In the genomic region with DNA sequence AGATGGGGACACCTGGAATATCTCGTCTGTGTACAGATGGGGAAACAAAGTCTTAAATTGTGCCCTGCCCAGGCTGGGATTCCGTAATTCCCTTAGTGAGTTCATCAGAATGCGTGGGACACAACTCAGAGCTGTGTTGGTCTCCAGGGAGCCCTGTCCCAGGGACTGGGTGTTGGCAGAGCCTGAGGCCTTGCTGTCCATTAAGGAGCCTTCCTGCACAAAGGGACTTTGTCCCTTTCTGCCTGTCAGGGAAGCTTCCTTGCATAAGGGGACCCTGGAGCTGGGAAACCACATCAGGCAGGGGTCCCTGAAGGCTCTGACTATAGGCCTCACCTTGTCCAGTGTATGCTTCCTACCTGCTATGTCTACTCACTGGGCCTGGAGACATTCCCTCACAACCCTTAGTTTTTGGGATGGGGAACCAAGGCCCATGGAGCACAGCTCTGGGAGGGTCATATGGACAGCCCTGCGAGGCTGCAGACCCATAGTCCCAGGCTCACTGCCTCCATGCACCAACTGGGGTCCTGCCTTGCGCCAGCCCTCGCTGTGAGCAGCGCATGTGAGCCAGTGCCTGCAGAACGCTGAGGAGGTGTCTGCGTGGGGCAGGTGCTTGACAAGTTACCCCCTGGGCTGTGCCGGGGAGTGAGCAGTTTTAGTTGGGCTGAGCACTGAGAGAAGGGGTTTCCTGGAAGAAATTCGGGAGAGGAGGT, we compare ENCODE assay signal across 1 cellular context.
TF ChIP-seq lines count a peak whose summit lies in the region.

No MANE protein-coding gene starts in this region.

TF ChIP-seq in A549, 52 proteins besides CTCF, POLR2A, EP300 and RAD21 (continued from another document):
- TF ChIP-seq PBX3 (IDR thresholded peaks at IDR 0.05) (no peak), PHF8 (IDR thresholded peaks at IDR 0.05; ENCODE audit: borderline replicate concordance, low read depth) (no peak), ZNF302 (CRISPR knock-in tag; IDR thresholded peaks at IDR 0.05) (no peak), RARB (CRISPR knock-in tag; IDR thresholded peaks at IDR 0.05) (no peak), HDAC2 (IDR thresholded peaks at IDR 0.05) (no peak), RCOR1 (IDR thresholded peaks at IDR 0.05; ENCODE audit: low read depth, low read length) (no peak), NPAS2 (CRISPR knock-in tag; IDR thresholded peaks at IDR 0.05; ENCODE audit: borderline replicate concordance) (no peak), KDM5A (IDR thresholded peaks at IDR 0.05) (no peak), EHF (CRISPR knock-in tag; IDR thresholded peaks at IDR 0.05) (no peak), NFE2L2 (conservative IDR thresholded peaks at IDR 0.05; ENCODE audit: low read length) (no peak), CEBPB (IDR thresholded peaks at IDR 0.05) (no peak), CHD4 (IDR thresholded peaks at IDR 0.05; ENCODE audit: borderline replicate concordance) (no peak), EHMT2 (IDR thresholded peaks at IDR 0.05; ENCODE audit: low read depth) (no peak)
- TF ChIP-seq, protein P1, sequence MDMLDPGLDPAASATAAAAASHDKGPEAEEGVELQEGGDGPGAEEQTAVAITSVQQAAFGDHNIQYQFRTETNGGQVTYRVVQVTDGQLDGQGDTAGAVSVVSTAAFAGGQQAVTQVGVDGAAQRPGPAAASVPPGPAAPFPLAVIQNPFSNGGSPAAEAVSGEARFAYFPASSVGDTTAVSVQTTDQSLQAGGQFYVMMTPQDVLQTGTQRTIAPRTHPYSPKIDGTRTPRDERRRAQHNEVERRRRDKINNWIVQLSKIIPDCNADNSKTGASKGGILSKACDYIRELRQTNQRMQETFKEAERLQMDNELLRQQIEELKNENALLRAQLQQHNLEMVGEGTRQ (IDR thresholded peaks at IDR 0.05), result no peak
